ENCODE assay signal across 14 cellular contexts in the genomic region with DNA sequence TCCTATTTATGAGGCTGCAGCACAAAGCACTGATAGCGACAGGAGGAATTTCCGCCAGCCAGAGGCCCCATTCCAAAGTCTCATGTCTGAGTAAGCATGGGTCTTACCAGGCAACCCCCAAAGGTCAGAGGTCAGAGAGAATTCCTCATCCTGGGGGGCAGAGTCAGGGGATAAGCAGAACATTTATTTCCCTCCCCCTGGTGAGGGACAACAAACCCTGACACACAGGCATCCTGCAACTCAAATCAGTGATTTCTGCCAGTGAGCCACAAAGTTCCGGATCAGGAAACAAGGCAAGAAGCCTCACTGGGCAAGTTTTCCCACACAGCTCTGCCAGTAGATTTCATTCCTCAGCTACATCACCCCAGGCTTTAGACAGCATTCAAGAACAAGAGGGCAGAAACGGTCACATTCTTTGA. TPM values are rescaled to one million over a fixed set of nuclear protein-coding genes. Genes with fewer than 3 reads are reported as not detected.
A peak's percentile ranks its signal among the peaks of the same experiment; 100 is the strongest.
DNase-seq lines count a peak whose midpoint lies in the region; ATAC-seq, FAIRE-seq and TF ChIP-seq lines count a peak whose summit lies in the region.
"Had no signal": no experiment of that assay in that cellular context is flagged by ENCODE, and none has a peak within 500 bp of the region (broad histone marks: within the 10 kb centered on the region; RNA-seq: fewer than 3 reads in every experiment).

No MANE protein-coding gene starts in this region.

- ATAC-seq in HG02571 (IDR thresholded peaks at IDR 0.05; ENCODE audit: unreplicated experiment): no peak
- ATAC-seq in activated T-helper 17 cell treated with anti-CD3 and anti-CD28 coated beads, Interleukin-2, amount 50 U/mL, for 72 hours (replicated peaks): no peak
- ATAC-seq: stimulated activated naive CD8-positive, alpha-beta T cell treated with anti-CD3 and anti-CD28 coated beads, Interleukin-15, Interleukin-2, amounts not matched to agents 100 U/mL and 50 U/mL, for 24 hours had no signal

- H3K4me3 ChIP-seq in AG09309 (ENCODE audit: control insufficient read depth, low read depth, low read length) (no peak overlapping the region), fibroblast of pulmonary artery (replicated peaks; ENCODE audit: low read depth, low read length) (peak overlapping the region; percentile 13)
- H3K4me3 ChIP-seq: BLaER1 treated with 17β-estradiol and CSF1 and Interleukin-3, amounts not matched to agents 10 nM and 100 nM had no signal

- no TSS peak for BruUV-seq in Calu3 (replicated peaks; lab: Mats Ljungman, UMichigan)

- TF ChIP-seq CTCF in AG09309 (IDR thresholded peaks at IDR 0.05; ENCODE audit: control insufficient read depth, insufficient read depth, low read depth, low read length, missing control alignments): no peak
- no peak for TF ChIP-seq CTCF in fibroblast of pulmonary artery (IDR thresholded peaks at IDR 0.05; ENCODE audit: low read length, missing control alignments)
- no peak for TF ChIP-seq CTCF in nephron progenitor cell (IDR thresholded peaks at IDR 0.05)
- no peak for TF ChIP-seq CTCF in Calu3 (IDR thresholded peaks at IDR 0.05; ENCODE audit: unreplicated experiment)

- H3K27ac Mint-ChIP-seq in nephron progenitor cell (peak overlapping the region; percentile 94), Calu3 (ENCODE audit: unreplicated experiment) (no peak overlapping the region)
- H3K27ac Mint-ChIP-seq in activated T-helper 17 cell treated with anti-CD3 and anti-CD28 coated beads, Interleukin-2, amount 50 U/mL, for 72 hours: no peak overlapping the region
- H3K27ac Mint-ChIP-seq: activated T-helper 1 cell treated with anti-CD3 and anti-CD28 coated beads, Interleukin-12 subunit alpha, Interleukin-12 subunit beta, Interleukin-2, Interleukin-4 antibody, amounts not matched to agents 30 ng/mL and 10 ng/mL and 1 ng/mL, durations not matched to agents 14 hours and 24 hours and 36 hours had no signal

- peak; percentile 45 for DNase-seq in AG09309 (ENCODE audit: low read depth)
- peak; percentile 94 for DNase-seq in RCC 7860 (ENCODE audit: low spot score)
- DNase-seq in fibroblast of pulmonary artery (ENCODE audit: low read depth): peak; percentile 92
- peak; percentile 43 for DNase-seq in nephron progenitor cell
- no peak for DNase-seq in Calu3
- DNase-seq in NCI-H526 (lab: John Stamatoyannopoulos, UW): no peak
- DNase-seq: effector CD4-positive, alpha-beta T cell; NCI-H526 treated with DMSO at 0.1 percent for 48 hours; stimulated activated CD4-positive, alpha-beta T cell treated with anti-CD3 and anti-CD28 coated beads, Interleukin-12 subunit alpha, Interleukin-12 subunit beta, amount 100 ng/mL, for 4 hours; stimulated activated naive CD8-positive, alpha-beta T cell treated with anti-CD3 and anti-CD28 coated beads, Interleukin-15, Interleukin-2, amounts not matched to agents 100 U/mL and 50 U/mL, for 24 hours had no signal

- H3K27me3 Mint-ChIP-seq in nephron progenitor cell (ENCODE audit: low read depth, poor library complexity) (no peaks in the 10 kb centered on the region), Calu3 (ENCODE audit: unreplicated experiment) (no peaks in the 10 kb centered on the region)
- H3K27me3 Mint-ChIP-seq in activated T-helper 17 cell treated with anti-CD3 and anti-CD28 coated beads, Interleukin-2, amount 50 U/mL, for 72 hours: peaks cover 4% of the 10 kb centered on the region

- CTCF ChIA-PET in Calu3 (lab: Charles Lee): no interaction called here

- peak; percentile 88 for FAIRE-seq in RCC 7860 (lab: Jason Lieb, UNC)

- H3K4me3 Mint-ChIP-seq in nephron progenitor cell: peak overlapping the region; percentile 56
- H3K4me3 Mint-ChIP-seq in Calu3 (ENCODE audit: low read depth, unreplicated experiment): no peak overlapping the region
- no peak overlapping the region for H3K4me3 Mint-ChIP-seq in activated T-helper 17 cell treated with anti-CD3 and anti-CD28 coated beads, Interleukin-2, amount 50 U/mL, for 72 hours
- H3K4me3 Mint-ChIP-seq: activated T-helper 1 cell treated with anti-CD3 and anti-CD28 coated beads, Interleukin-12 subunit alpha, Interleukin-12 subunit beta, Interleukin-2, Interleukin-4 antibody, amounts not matched to agents 30 ng/mL and 10 ng/mL and 1 ng/mL, durations not matched to agents 14 hours and 24 hours and 36 hours had no signal

- H3K9me3 Mint-ChIP-seq in nephron progenitor cell (no peaks in the 10 kb centered on the region), Calu3 (ENCODE audit: low read depth, unreplicated experiment) (no peaks in the 10 kb centered on the region)
- no peaks in the 10 kb centered on the region for H3K9me3 Mint-ChIP-seq in activated T-helper 17 cell treated with anti-CD3 and anti-CD28 coated beads, Interleukin-2, amount 50 U/mL, for 72 hours
- H3K9me3 Mint-ChIP-seq: activated T-helper 1 cell treated with anti-CD3 and anti-CD28 coated beads, Interleukin-12 subunit alpha, Interleukin-12 subunit beta, Interleukin-2, Interleukin-4 antibody, amounts not matched to agents 30 ng/mL and 10 ng/mL and 1 ng/mL, durations not matched to agents 14 hours and 24 hours and 36 hours had no signal

- H3K4me1 Mint-ChIP-seq in nephron progenitor cell: peaks cover 90% of the 10 kb centered on the region
- H3K4me1 Mint-ChIP-seq in Calu3 (ENCODE audit: low read depth, unreplicated experiment): peaks cover 8% of the 10 kb centered on the region
- H3K4me1 Mint-ChIP-seq in activated T-helper 17 cell treated with anti-CD3 and anti-CD28 coated beads, Interleukin-2, amount 50 U/mL, for 72 hours: peaks cover 7% of the 10 kb centered on the region

- intact Hi-C loops in Calu3 (cut with micrococcal nuclease; ENCODE audit: unreplicated experiment): no loop called here

- no peaks in the 10 kb centered on the region for H3K36me3 Mint-ChIP-seq in nephron progenitor cell (ENCODE audit: low read depth)
- no peaks in the 10 kb centered on the region for H3K36me3 Mint-ChIP-seq in Calu3 (ENCODE audit: insufficient read depth, unreplicated experiment)
- H3K36me3 Mint-ChIP-seq in activated T-helper 17 cell treated with anti-CD3 and anti-CD28 coated beads, Interleukin-2, amount 50 U/mL, for 72 hours (ENCODE audit: low read depth): no peaks in the 10 kb centered on the region

RNA-seq across cellular contexts. Expression of a gene that starts 37.0 kb away (rescaled TPM):
- total RNA-seq in Calu3 (2022): 1.2 TPM in 2 replicates
- total RNA-seq in activated T-helper 17 cell treated with anti-CD3 and anti-CD28 coated beads, Interleukin-2, amount 50 U/mL, for 72 hours: not detected
- total RNA-seq: activated T-helper 1 cell treated with anti-CD3 and anti-CD28 coated beads, Interleukin-12 subunit alpha, Interleukin-12 subunit beta, Interleukin-2, Interleukin-4 antibody, amounts not matched to agents 30 ng/mL and 10 ng/mL and 1 ng/mL, durations not matched to agents 14 hours and 24 hours and 36 hours had no signal

Comparison
In these comparisons a context has a peak if more than half of its experiments do, and no peak if none do; other contexts are left out.
1. DNase-seq: peak in AG09309 (single experiment), RCC 7860 (single experiment), fibroblast of pulmonary artery (single experiment) and nephron progenitor cell (single experiment); none in Calu3 (single experiment) and NCI-H526 (0 of 2).